ENCODE assay signal across 9 cellular contexts in the genomic region with DNA sequence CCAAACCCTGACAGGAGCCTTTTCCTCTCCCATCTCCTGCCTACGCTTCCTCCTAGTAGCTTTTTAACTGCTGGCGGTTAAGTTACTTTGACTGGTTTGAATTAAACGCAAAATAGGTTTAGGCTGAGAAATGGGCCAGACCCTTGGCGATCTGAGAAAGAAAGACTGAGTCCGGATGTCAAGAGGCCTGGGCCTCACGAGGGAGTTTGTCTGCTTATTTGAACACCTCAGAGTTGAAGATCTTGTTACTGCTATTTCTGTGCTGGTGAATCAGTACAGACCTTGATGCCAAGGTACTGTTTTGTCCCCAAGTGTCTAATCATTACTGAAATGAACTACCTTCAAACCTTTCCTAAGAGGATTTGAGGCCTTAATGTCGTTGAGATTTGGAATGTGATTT. TPM values are rescaled to one million over a fixed set of nuclear protein-coding genes. Genes with fewer than 3 reads are reported as not detected.
DNase-seq lines count a peak whose midpoint lies in the region; ATAC-seq, FAIRE-seq and TF ChIP-seq lines count a peak whose summit lies in the region.
"Had no signal": no experiment of that assay in that cellular context is flagged by ENCODE, and none has a peak within 500 bp of the region (broad histone marks: within the 10 kb centered on the region; RNA-seq: fewer than 3 reads in every experiment).

No MANE protein-coding gene starts in this region.

- peak overlapping the region; percentile 85 for H3K4me2 ChIP-seq in GM12878 (ENCODE audit: control insufficient read depth, insufficient read depth)
- H3K4me2 ChIP-seq: BLaER1 treated with 17β-estradiol and CSF1 and Interleukin-3, amounts not matched to agents 10 nM and 100 nM had no signal

- DNase-seq in activated CD4-positive, alpha-beta T cell treated with anti-CD3 and anti-CD28 coated beads for 48 hours = peak; percentile 15
- no peak for DNase-seq in activated CD4-positive, alpha-beta T cell treated with anti-CD3 and anti-CD28 coated beads for 1 hour
- DNase-seq in GM12878 (ENCODE audit: low read depth, low spot score) (no peak), right lobe of liver (no peak), thoracic aorta (ENCODE audit: low spot score) (no peak), NCI-H774 (lab: John Stamatoyannopoulos, UW) (no peak), middle frontal gyrus (ENCODE audit: extremely low spot score, low spot score) (no peak), NCI-H1436 treated with DMSO at 0.1 percent for 48 hours (lab: John Stamatoyannopoulos, UW) (no peak)

- 40% methylated on average over 7 of the region's 7 CpGs for WGBS in GM12878 (ENCODE audit: insufficient coverage, insufficient replicate concordance, low lambda C conversion rate, missing lambda C conversion rate)
- 58% methylated on average over 6 of the region's 7 CpGs for WGBS in right lobe of liver (ENCODE audit: insufficient coverage, low coverage, low lambda C conversion rate, missing lambda C conversion rate)

- FAIRE-seq in GM12878 (lab: Jason Lieb, UNC) = no peak

- no peak for TF ChIP-seq EP300 in GM12878 (IDR thresholded peaks at IDR 0.05; ENCODE audit: borderline replicate concordance in 1 of 2, control insufficient read depth in 1 of 2, low read depth in 2 of 2, low read length in 2 of 2)

- peak overlapping the region; percentile 86 for H2AFZ ChIP-seq in GM12878 (ENCODE audit: control insufficient read depth, low read depth, low read length)

- H3K27ac ChIP-seq in GM12878 (ENCODE audit: control insufficient read depth, insufficient read depth) (no peak overlapping the region), right lobe of liver (no peak overlapping the region), thoracic aorta (peak overlapping the region; percentile 21 to 31)
- H3K27ac ChIP-seq: BLaER1 treated with 17β-estradiol and CSF1 and Interleukin-3, amounts not matched to agents 10 nM and 100 nM had no signal

- no peaks in the 10 kb centered on the region for H3K79me2 ChIP-seq in GM12878 (ENCODE audit: control insufficient read depth, insufficient read depth, low read length)

- POLR2A ChIA-PET in GM12878 (lab: Charles Lee) = no interaction called here

- SMC1A ChIA-PET in GM12878 (lab: Charles Lee; ENCODE audit: uncharacterized antibody, unreplicated experiment) = no interaction called here

- RAD21 ChIA-PET in GM12878 (lab: Charles Lee; ENCODE audit: unreplicated experiment) = interaction anchor here (1.0 kb wide), 1 partner anchor 12 kb away, joined by 4 read pairs; no protein-coding TSS in a partner anchor

- TF ChIP-seq RAD21 in GM12878 (IDR thresholded peaks at IDR 0.05; ENCODE audit: insufficient read depth, low read depth, low read length) = no peak

- TF ChIP-seq POLR2A in GM12878 (IDR thresholded peaks at IDR 0.05; ENCODE audit: low read depth, low read length) = no peak
- TF ChIP-seq POLR2A in right lobe of liver (IDR thresholded peaks at IDR 0.05) = no peak

- BruUV-seq in GM12878 (replicated peaks; lab: Mats Ljungman, UMichigan) = no TSS peak

- peaks cover 0 to 12% of the 10 kb centered on the region in 2 experiments; a peak in 3 of 4 replicates for H3K27me3 ChIP-seq in GM12878 (replicated peaks in 1 of 2; ENCODE audit: control insufficient read depth in 2 of 2, insufficient read depth in 2 of 2, low read length in 1 of 2)
- no peaks in the 10 kb centered on the region for H3K27me3 ChIP-seq in right lobe of liver
- no peaks in the 10 kb centered on the region for H3K27me3 ChIP-seq in thoracic aorta (replicated peaks; ENCODE audit: insufficient read depth)
- H3K27me3 ChIP-seq: BLaER1 treated with 17β-estradiol and CSF1 and Interleukin-3, amounts not matched to agents 10 nM and 100 nM had no signal

- H3K4me3 ChIP-seq in GM12878 (no peak overlapping the region), right lobe of liver (peak overlapping the region in 2 of 3 donors; percentile 18 to 39), thoracic aorta (peak overlapping the region; percentile 84)
- H3K4me3 ChIP-seq: BLaER1 treated with 17β-estradiol and CSF1 and Interleukin-3, amounts not matched to agents 10 nM and 100 nM had no signal

- H3K9me3 ChIP-seq in GM12878 (replicated peaks; ENCODE audit: control insufficient read depth, insufficient read depth, low read length) = no peaks in the 10 kb centered on the region; the same call in 2 of the 3 replicates
- H3K9me3 ChIP-seq in right lobe of liver = no peaks in the 10 kb centered on the region
- no peaks in the 10 kb centered on the region for H3K9me3 ChIP-seq in thoracic aorta

- TF ChIP-seq CTCF in GM12878 (IDR thresholded peaks at IDR 0.05 in 2 of 3, conservative IDR thresholded peaks at IDR 0.05 in 1 of 3; ENCODE audit: control insufficient read depth in 2 of 3, extremely low read depth in 1 of 3, insufficient read depth in 1 of 3, low read depth in 3 of 3, low read length in 3 of 3) = no peak
- TF ChIP-seq CTCF in right lobe of liver (IDR thresholded peaks at IDR 0.05) = no peak
- no peak for TF ChIP-seq CTCF in thoracic aorta (IDR thresholded peaks at IDR 0.05)

- H3K4me1 ChIP-seq in GM12878 (ENCODE audit: control insufficient read depth, insufficient read depth, low read length) = peaks cover 6% of the 10 kb centered on the region
- no peaks in the 10 kb centered on the region for H3K4me1 ChIP-seq in right lobe of liver
- no peaks in the 10 kb centered on the region for H3K4me1 ChIP-seq in thoracic aorta (ENCODE audit: control insufficient read depth in 1 of 2, low read depth in 2 of 2)
- H3K4me1 ChIP-seq: BLaER1 treated with 17β-estradiol and CSF1 and Interleukin-3, amounts not matched to agents 10 nM and 100 nM had no signal

- no peak for ATAC-seq in GM12878
- ATAC-seq in right lobe of liver = peak in 1 of 4 donors; percentile 6
- ATAC-seq in thoracic aorta (ENCODE audit: insufficient number of reproducible peaks, low FRiP score, low read depth) = no peak

- H3K9ac ChIP-seq in GM12878 (ENCODE audit: control insufficient read depth, insufficient read depth, low read length) = no peak overlapping the region; the same call in 1 of the 2 replicates
- H3K9ac ChIP-seq: BLaER1 treated with 17β-estradiol and CSF1 and Interleukin-3, amounts not matched to agents 10 nM and 100 nM had no signal

- intact Hi-C loops in GM12878 (cut with micrococcal nuclease; ENCODE audit: unreplicated experiment) = no loop called here
- intact Hi-C loops in right lobe of liver (cut with DNase I) = no loop called here

- H3K36me3 ChIP-seq in GM12878 (ENCODE audit: control insufficient read depth in 2 of 2, insufficient read depth in 2 of 2, low read length in 1 of 2) (no peaks in the 10 kb centered on the region), right lobe of liver (no peaks in the 10 kb centered on the region), thoracic aorta (no peaks in the 10 kb centered on the region)
- H3K36me3 ChIP-seq: BLaER1 treated with 17β-estradiol and CSF1 and Interleukin-3, amounts not matched to agents 10 nM and 100 nM had no signal

- CTCF ChIA-PET in GM12878 (lab: Yijun Ruan, JAX) = interaction anchor here (2.4 kb wide), 1 partner anchor 21 kb away, joined by 5 read pairs; no protein-coding TSS in a partner anchor

- in situ Hi-C loops in GM12878 (cut with MboI) = no loop called here

- no peaks in the 10 kb centered on the region for H4K20me1 ChIP-seq in GM12878 (ENCODE audit: control insufficient read depth, insufficient read depth)
- H4K20me1 ChIP-seq: BLaER1 treated with 17β-estradiol and CSF1 and Interleukin-3, amounts not matched to agents 10 nM and 100 nM had no signal

TF ChIP-seq in GM12878, 131 proteins besides CTCF, POLR2A, EP300 and RAD21 (continues in another document):
- TF ChIP-seq NR2F1 (conservative IDR thresholded peaks at IDR 0.05) = no peak
- no peak for TF ChIP-seq HDGF (IDR thresholded peaks at IDR 0.05)
- TF ChIP-seq, protein P1, sequence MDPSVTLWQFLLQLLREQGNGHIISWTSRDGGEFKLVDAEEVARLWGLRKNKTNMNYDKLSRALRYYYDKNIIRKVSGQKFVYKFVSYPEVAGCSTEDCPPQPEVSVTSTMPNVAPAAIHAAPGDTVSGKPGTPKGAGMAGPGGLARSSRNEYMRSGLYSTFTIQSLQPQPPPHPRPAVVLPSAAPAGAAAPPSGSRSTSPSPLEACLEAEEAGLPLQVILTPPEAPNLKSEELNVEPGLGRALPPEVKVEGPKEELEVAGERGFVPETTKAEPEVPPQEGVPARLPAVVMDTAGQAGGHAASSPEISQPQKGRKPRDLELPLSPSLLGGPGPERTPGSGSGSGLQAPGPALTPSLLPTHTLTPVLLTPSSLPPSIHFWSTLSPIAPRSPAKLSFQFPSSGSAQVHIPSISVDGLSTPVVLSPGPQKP (IDR thresholded peaks at IDR 0.05; ENCODE audit: low read depth, low read length) = no peak
- no peak for TF ChIP-seq CBX5 (IDR thresholded peaks at IDR 0.05; ENCODE audit: low read depth)
- no peak for TF ChIP-seq ZNF384 (IDR thresholded peaks at IDR 0.05; ENCODE audit: borderline replicate concordance, low read depth, low read length)
- no peak for TF ChIP-seq ZNF274 (IDR thresholded peaks at IDR 0.05; ENCODE audit: insufficient read depth, insufficient read length)
- TF ChIP-seq RUNX3 (IDR thresholded peaks at IDR 0.05; ENCODE audit: low read length) = no peak
- no peak for TF ChIP-seq NFYA (IDR thresholded peaks at IDR 0.05; ENCODE audit: borderline replicate concordance, low read depth, low read length)
- TF ChIP-seq CBX3 (IDR thresholded peaks at IDR 0.05; ENCODE audit: borderline replicate concordance, low read depth) = no peak

RNA-seq across cellular contexts. Expression of gene FMN1, which starts 0.8 kb away (rescaled TPM):
- 11.1 and 13.2 TPM in 2 replicates for total RNA-seq in GM12878 (2013; cell fraction: nucleolus; rRNA removed)
- total RNA-seq in GM12878 (2014; rRNA removed) = 0.06 and 0.11 TPM in 2 replicates
- total RNA-seq in GM12878 (2014; rRNA removed; fragmentation: Illumina TruSeq; extraction: Trizol) = 0.05 and 0.09 TPM in 2 replicates
- 0.05 TPM in 2 replicates for total RNA-seq in GM12878 (2021)
- 0.38 TPM for polyA plus RNA-seq in GM12878 (2011; ENCODE audit: low read depth)
- polyA plus RNA-seq in GM12878 (2011; rRNA removed) = 0.12 and 0.16 TPM in 2 replicates
- polyA plus RNA-seq in GM12878 (2011; cell fraction: cytosol; rRNA removed) = 0.01 TPM in 1 of 2 replicates, not detected in the other
- polyA plus RNA-seq in GM12878 (2011; cell fraction: nucleus; rRNA removed) = 0.07 and 0.19 TPM in 2 replicates
- 0.13 and 0.24 TPM in 2 replicates for polyA plus RNA-seq in GM12878 (2012)
- polyA plus RNA-seq in GM12878 (2014; fragmentation: Illumina TruSeq; extraction: Trizol) = 0.07 TPM in 1 of 2 replicates, not detected in the other
- not detected for polyA plus RNA-seq in GM12878 (2014; fragmentation: Nextera tagmentation; extraction: Ambion mirVana)
- 0.01 and 0.08 TPM in 2 replicates for polyA plus RNA-seq in GM12878 (2014; rRNA removed)
- not detected for polyA plus RNA-seq in GM12878 (2016; fragmentation: Nextera tagmentation; extraction: Ambion mirVana)
- 0.37 and 0.93 TPM in 2 replicates for polyA minus RNA-seq in GM12878 (2011; rRNA and poly(A)+ RNA removed)
- polyA minus RNA-seq in GM12878 (2011; cell fraction: cytosol; rRNA and poly(A)+ RNA removed) = not detected in 2 replicates
- polyA minus RNA-seq in GM12878 (2011; cell fraction: nucleus; rRNA and poly(A)+ RNA removed) = 0.10 and 0.36 TPM in 2 replicates
- total RNA-seq in right lobe of liver = 1 to 10 TPM; 1.1 to 6.8 (median 3.1) TPM
- total RNA-seq in thoracic aorta = 10 to 100 TPM; 26.9 to 27.5 TPM

Comparison
In these comparisons a context has a peak if more than half of its experiments do, and no peak if none do; other contexts are left out.
1. H3K27ac ChIP-seq: peak in thoracic aorta (2 of 2); none in GM12878 (single experiment) and right lobe of liver (0 of 3).